Comparison of ENCODE assay signal across 1 cellular context in genomic region chr1:932776-933602, GRCh38.
TF ChIP-seq lines count a peak whose summit lies in the region.

No MANE protein-coding gene starts in this region.

TF ChIP-seq in HEK293, 187 proteins besides CTCF, POLR2A, EP300 and RAD21 (continued from another document and continues in another):
- TF ChIP-seq, protein P1, sequence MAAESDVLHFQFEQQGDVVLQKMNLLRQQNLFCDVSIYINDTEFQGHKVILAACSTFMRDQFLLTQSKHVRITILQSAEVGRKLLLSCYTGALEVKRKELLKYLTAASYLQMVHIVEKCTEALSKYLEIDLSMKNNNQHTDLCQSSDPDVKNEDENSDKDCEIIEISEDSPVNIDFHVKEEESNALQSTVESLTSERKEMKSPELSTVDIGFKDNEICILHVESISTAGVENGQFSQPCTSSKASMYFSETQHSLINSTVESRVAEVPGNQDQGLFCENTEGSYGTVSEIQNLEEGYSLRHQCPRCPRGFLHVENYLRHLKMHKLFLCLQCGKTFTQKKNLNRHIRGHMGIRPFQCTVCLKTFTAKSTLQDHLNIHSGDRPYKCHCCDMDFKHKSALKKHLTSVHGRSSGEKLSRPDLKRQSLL (tag by site-specific recombination; IDR thresholded peaks at IDR 0.05), result no peak
- TF ChIP-seq, protein P2, sequence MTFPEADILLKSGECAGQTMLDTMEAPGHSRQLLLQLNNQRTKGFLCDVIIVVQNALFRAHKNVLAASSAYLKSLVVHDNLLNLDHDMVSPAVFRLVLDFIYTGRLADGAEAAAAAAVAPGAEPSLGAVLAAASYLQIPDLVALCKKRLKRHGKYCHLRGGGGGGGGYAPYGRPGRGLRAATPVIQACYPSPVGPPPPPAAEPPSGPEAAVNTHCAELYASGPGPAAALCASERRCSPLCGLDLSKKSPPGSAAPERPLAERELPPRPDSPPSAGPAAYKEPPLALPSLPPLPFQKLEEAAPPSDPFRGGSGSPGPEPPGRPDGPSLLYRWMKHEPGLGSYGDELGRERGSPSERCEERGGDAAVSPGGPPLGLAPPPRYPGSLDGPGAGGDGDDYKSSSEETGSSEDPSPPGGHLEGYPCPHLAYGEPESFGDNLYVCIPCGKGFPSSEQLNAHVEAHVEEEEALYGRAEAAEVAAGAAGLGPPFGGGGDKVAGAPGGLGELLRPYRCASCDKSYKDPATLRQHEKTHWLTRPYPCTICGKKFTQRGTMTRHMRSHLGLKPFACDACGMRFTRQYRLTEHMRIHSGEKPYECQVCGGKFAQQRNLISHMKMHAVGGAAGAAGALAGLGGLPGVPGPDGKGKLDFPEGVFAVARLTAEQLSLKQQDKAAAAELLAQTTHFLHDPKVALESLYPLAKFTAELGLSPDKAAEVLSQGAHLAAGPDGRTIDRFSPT (tag by site-specific recombination; IDR thresholded peaks at IDR 0.05), result peak; percentile 27; the same call in 1 of the 2 replicates
- TF ChIP-seq ZNF174 (tag by site-specific recombination; IDR thresholded peaks at IDR 0.05) (no peak), ZNF623 (tag by site-specific recombination; IDR thresholded peaks at IDR 0.05) (no peak), ZNF610 (tag by site-specific recombination; IDR thresholded peaks at IDR 0.05; ENCODE audit: borderline replicate concordance) (no peak), ZNF843 (tag by site-specific recombination; IDR thresholded peaks at IDR 0.05) (no peak), SP7 (tag by site-specific recombination; IDR thresholded peaks at IDR 0.05) (no peak), ZNF19 (tag by site-specific recombination; IDR thresholded peaks at IDR 0.05; ENCODE audit: low read depth) (no peak), ZNF530 (tag by site-specific recombination; IDR thresholded peaks at IDR 0.05; ENCODE audit: low read depth) (no peak), ZNF16 (tag by site-specific recombination; IDR thresholded peaks at IDR 0.05; ENCODE audit: low read depth) (no peak), PRDM1 (tag by site-specific recombination; IDR thresholded peaks at IDR 0.05) (no peak), ZNF558 (tag by site-specific recombination; IDR thresholded peaks at IDR 0.05) (no peak), KLF10 (tag by site-specific recombination; IDR thresholded peaks at IDR 0.05) (no peak), ZNF221 (tag by site-specific recombination; IDR thresholded peaks at IDR 0.05; ENCODE audit: borderline replicate concordance) (no peak), ZFP69B (tag by site-specific recombination; IDR thresholded peaks at IDR 0.05) (peak; percentile 32; the same call in 1 of the 2 replicates), ZXDB (tag by site-specific recombination; IDR thresholded peaks at IDR 0.05) (no peak), HOXC10 (CRISPR knock-in tag; IDR thresholded peaks at IDR 0.05) (no peak), ZNF658 (tag by site-specific recombination; IDR thresholded peaks at IDR 0.05) (no peak), ZNF311 (tag by site-specific recombination; IDR thresholded peaks at IDR 0.05; ENCODE audit: borderline replicate concordance) (no peak), OVOL3 (tag by site-specific recombination; IDR thresholded peaks at IDR 0.05) (no peak), ZBTB20 (tag by site-specific recombination; IDR thresholded peaks at IDR 0.05) (0 out of 2 replicates have a peak, but pooled peaks have one; percentile 8), SETDB1 (IDR thresholded peaks at IDR 0.05; ENCODE audit: insufficient read length, low read length) (no peak), ZNF37A (tag by site-specific recombination; IDR thresholded peaks at IDR 0.05) (no peak), ZNF354C (tag by site-specific recombination; IDR thresholded peaks at IDR 0.05; ENCODE audit: borderline replicate concordance, low read depth) (no peak), ZNF514 (tag by site-specific recombination; IDR thresholded peaks at IDR 0.05) (no peak), ZNF785 (tag by site-specific recombination; IDR thresholded peaks at IDR 0.05) (no peak), ZNF169 (tag by site-specific recombination; IDR thresholded peaks at IDR 0.05) (no peak), KLF7 (tag by site-specific recombination; IDR thresholded peaks at IDR 0.05; ENCODE audit: borderline replicate concordance) (no peak), ZNF266 (tag by site-specific recombination; IDR thresholded peaks at IDR 0.05; ENCODE audit: low read depth) (no peak), ZNF621 (tag by site-specific recombination; IDR thresholded peaks at IDR 0.05) (no peak), ZNF341 (tag by site-specific recombination; IDR thresholded peaks at IDR 0.05; ENCODE audit: low read depth) (no peak), ZBTB7A (tag by site-specific recombination; IDR thresholded peaks at IDR 0.05; ENCODE audit: low read depth) (0 out of 2 replicates have a peak, but pooled peaks have one; percentile 38), BCL11A (tag by site-specific recombination; IDR thresholded peaks at IDR 0.05; ENCODE audit: low read depth) (peak; percentile 43), ZNF132 (tag by site-specific recombination; IDR thresholded peaks at IDR 0.05; ENCODE audit: borderline replicate concordance) (no peak), ZFP37 (tag by site-specific recombination; IDR thresholded peaks at IDR 0.05) (no peak), ZBTB8A (tag by site-specific recombination; IDR thresholded peaks at IDR 0.05) (peak; percentile 28; the same call in 1 of the 2 replicates), ZNF274 (IDR thresholded peaks at IDR 0.05; ENCODE audit: low read length) (no peak), ZNF274 (tag by site-specific recombination; IDR thresholded peaks at IDR 0.05; ENCODE audit: borderline replicate concordance) (no peak), ZBTB48 (tag by site-specific recombination; IDR thresholded peaks at IDR 0.05) (no peak), ZNF138 (tag by site-specific recombination; IDR thresholded peaks at IDR 0.05; ENCODE audit: borderline replicate concordance) (no peak), ZNF2 (tag by site-specific recombination; IDR thresholded peaks at IDR 0.05) (no peak), ZBTB1 (tag by site-specific recombination; IDR thresholded peaks at IDR 0.05) (no peak), ZNF670 (tag by site-specific recombination; IDR thresholded peaks at IDR 0.05; ENCODE audit: low read depth) (no peak), ZNF157 (tag by site-specific recombination; IDR thresholded peaks at IDR 0.05) (no peak), HOXA7 (CRISPR knock-in tag; IDR thresholded peaks at IDR 0.05; ENCODE audit: borderline replicate concordance) (no peak), ZNF248 (tag by site-specific recombination; IDR thresholded peaks at IDR 0.05) (no peak), ZNF473 (tag by site-specific recombination; IDR thresholded peaks at IDR 0.05) (no peak), ZNF155 (tag by site-specific recombination; IDR thresholded peaks at IDR 0.05) (no peak), ZNF692 (tag by site-specific recombination; IDR thresholded peaks at IDR 0.05) (0 out of 2 replicates have a peak, but pooled peaks have one; percentile 28), KLF9 (tag by site-specific recombination; IDR thresholded peaks at IDR 0.05; ENCODE audit: low read depth) (no peak), ZNF529 (tag by site-specific recombination; IDR thresholded peaks at IDR 0.05; ENCODE audit: insufficient replicate concordance) (no peak), INSM2 (tag by site-specific recombination; IDR thresholded peaks at IDR 0.05) (no peak), SP3 (tag by site-specific recombination; IDR thresholded peaks at IDR 0.05) (no peak), ZNF175 (tag by site-specific recombination; IDR thresholded peaks at IDR 0.05) (no peak), IKZF3 (tag by site-specific recombination; IDR thresholded peaks at IDR 0.05) (no peak)
- TF ChIP-seq, protein P3, sequence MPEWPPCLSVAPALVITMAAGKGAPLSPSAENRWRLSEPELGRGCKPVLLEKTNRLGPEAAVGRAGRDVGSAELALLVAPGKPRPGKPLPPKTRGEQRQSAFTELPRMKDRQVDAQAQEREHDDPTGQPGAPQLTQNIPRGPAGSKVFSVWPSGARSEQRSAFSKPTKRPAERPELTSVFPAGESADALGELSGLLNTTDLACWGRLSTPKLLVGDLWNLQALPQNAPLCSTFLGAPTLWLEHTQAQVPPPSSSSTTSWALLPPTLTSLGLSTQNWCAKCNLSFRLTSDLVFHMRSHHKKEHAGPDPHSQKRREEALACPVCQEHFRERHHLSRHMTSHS (tag by site-specific recombination; IDR thresholded peaks at IDR 0.05), result no peak
- TF ChIP-seq, protein P4, sequence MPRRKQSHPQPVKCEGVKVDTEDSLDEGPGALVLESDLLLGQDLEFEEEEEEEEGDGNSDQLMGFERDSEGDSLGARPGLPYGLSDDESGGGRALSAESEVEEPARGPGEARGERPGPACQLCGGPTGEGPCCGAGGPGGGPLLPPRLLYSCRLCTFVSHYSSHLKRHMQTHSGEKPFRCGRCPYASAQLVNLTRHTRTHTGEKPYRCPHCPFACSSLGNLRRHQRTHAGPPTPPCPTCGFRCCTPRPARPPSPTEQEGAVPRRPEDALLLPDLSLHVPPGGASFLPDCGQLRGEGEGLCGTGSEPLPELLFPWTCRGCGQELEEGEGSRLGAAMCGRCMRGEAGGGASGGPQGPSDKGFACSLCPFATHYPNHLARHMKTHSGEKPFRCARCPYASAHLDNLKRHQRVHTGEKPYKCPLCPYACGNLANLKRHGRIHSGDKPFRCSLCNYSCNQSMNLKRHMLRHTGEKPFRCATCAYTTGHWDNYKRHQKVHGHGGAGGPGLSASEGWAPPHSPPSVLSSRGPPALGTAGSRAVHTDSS (tag by site-specific recombination; IDR thresholded peaks at IDR 0.05), result no peak
- TF ChIP-seq, protein P5, sequence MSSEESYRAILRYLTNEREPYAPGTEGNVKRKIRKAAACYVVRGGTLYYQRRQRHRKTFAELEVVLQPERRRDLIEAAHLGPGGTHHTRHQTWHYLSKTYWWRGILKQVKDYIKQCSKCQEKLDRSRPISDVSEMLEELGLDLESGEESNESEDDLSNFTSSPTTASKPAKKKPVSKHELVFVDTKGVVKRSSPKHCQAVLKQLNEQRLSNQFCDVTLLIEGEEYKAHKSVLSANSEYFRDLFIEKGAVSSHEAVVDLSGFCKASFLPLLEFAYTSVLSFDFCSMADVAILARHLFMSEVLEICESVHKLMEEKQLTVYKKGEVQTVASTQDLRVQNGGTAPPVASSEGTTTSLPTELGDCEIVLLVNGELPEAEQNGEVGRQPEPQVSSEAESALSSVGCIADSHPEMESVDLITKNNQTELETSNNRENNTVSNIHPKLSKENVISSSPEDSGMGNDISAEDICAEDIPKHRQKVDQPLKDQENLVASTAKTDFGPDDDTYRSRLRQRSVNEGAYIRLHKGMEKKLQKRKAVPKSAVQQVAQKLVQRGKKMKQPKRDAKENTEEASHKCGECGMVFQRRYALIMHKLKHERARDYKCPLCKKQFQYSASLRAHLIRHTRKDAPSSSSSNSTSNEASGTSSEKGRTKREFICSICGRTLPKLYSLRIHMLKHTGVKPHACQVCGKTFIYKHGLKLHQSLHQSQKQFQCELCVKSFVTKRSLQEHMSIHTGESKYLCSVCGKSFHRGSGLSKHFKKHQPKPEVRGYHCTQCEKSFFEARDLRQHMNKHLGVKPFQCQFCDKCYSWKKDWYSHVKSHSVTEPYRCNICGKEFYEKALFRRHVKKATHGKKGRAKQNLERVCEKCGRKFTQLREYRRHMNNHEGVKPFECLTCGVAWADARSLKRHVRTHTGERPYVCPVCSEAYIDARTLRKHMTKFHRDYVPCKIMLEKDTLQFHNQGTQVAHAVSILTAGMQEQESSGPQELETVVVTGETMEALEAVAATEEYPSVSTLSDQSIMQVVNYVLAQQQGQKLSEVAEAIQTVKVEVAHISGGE (tag by site-specific recombination; conservative IDR thresholded peaks at IDR 0.05; ENCODE audit: low read depth), result no peak
- TF ChIP-seq, protein P6, sequence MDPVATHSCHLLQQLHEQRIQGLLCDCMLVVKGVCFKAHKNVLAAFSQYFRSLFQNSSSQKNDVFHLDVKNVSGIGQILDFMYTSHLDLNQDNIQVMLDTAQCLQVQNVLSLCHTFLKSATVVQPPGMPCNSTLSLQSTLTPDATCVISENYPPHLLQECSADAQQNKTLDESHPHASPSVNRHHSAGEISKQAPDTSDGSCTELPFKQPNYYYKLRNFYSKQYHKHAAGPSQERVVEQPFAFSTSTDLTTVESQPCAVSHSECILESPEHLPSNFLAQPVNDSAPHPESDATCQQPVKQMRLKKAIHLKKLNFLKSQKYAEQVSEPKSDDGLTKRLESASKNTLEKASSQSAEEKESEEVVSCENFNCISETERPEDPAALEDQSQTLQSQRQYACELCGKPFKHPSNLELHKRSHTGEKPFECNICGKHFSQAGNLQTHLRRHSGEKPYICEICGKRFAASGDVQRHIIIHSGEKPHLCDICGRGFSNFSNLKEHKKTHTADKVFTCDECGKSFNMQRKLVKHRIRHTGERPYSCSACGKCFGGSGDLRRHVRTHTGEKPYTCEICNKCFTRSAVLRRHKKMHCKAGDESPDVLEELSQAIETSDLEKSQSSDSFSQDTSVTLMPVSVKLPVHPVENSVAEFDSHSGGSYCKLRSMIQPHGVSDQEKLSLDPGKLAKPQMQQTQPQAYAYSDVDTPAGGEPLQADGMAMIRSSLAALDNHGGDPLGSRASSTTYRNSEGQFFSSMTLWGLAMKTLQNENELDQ (tag by site-specific recombination; IDR thresholded peaks at IDR 0.05; ENCODE audit: low read depth), result no peak
